In the genomic region with DNA sequence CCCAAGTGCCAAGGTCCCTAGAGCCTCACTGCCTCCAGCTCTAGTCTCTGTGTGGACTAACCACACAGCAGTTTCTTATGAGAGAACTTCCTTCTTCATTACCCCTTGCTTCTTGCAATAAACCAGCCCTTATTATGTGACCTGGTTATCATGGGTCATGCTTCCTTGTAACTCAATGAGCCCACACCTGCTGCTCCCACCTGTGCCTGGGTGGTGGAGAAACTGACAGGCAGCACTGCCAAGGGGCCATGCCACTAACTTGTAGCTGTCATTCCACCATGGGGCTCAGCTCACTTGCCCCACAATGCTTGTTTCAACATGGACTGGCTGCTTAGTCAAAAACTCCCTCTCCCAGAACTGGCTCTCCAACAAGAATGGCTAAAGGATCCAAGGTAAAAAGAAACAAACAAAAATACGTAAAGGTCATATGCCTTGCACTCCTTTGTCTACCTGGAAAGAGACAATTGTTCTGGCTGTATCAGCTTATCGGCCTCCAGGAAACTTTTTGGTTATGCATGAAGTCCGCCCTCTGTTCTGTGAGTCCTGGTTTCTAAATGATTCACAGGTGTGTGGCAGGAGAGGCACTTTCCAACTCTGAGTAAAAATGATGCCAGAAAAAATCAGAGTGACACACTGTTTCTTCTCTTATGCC, we compare ENCODE assay signal across 9 cellular contexts.
DNase-seq lines count a peak whose midpoint lies in the region; ATAC-seq and TF ChIP-seq lines count a peak whose summit lies in the region.
"Had no signal": no experiment of that assay in that cellular context is flagged by ENCODE, and none has a peak within 500 bp of the region (broad histone marks: within the 10 kb centered on the region; RNA-seq: fewer than 3 reads in every experiment).

No MANE protein-coding gene starts in this region.

- peaks cover 44% of the 10 kb centered on the region for H3K4me1 Mint-ChIP-seq in activated T-helper 17 cell treated with anti-CD3 and anti-CD28 coated beads, Interleukin-2, amount 50 U/mL, for 72 hours
- no peaks in the 10 kb centered on the region for H3K4me1 Mint-ChIP-seq in glutamatergic neuron (ENCODE audit: low read depth, unreplicated experiment)

- H3K36me3 Mint-ChIP-seq in activated T-helper 17 cell treated with anti-CD3 and anti-CD28 coated beads, Interleukin-2, amount 50 U/mL, for 72 hours (ENCODE audit: low read depth), result peaks cover 13% of the 10 kb centered on the region
- H3K36me3 Mint-ChIP-seq in glutamatergic neuron (ENCODE audit: unreplicated experiment), result peaks cover 6% of the 10 kb centered on the region

- ATAC-seq in HG03066 (IDR thresholded peaks at IDR 0.05; ENCODE audit: low read depth, unreplicated experiment), result peak; percentile 74
- ATAC-seq in activated T-helper 17 cell treated with anti-CD3 and anti-CD28 coated beads, Interleukin-2, amount 50 U/mL, for 72 hours (replicated peaks), result peak; percentile 68
- ATAC-seq in stimulated activated naive CD8-positive, alpha-beta T cell treated with anti-CD3 and anti-CD28 coated beads, Interleukin-15, Interleukin-2, amounts not matched to agents 100 U/mL and 50 U/mL, for 24 hours, result peak; percentile 71

- H3K27me3 Mint-ChIP-seq in activated T-helper 17 cell treated with anti-CD3 and anti-CD28 coated beads, Interleukin-2, amount 50 U/mL, for 72 hours, result no peaks in the 10 kb centered on the region
- H3K27me3 Mint-ChIP-seq in glutamatergic neuron (ENCODE audit: unreplicated experiment), result no peaks in the 10 kb centered on the region

- no peak for TF ChIP-seq CTCF in glutamatergic neuron (IDR thresholded peaks at IDR 0.05; ENCODE audit: partially characterized antibody, unreplicated experiment)

- peak overlapping the region; percentile 71 for H3K4me3 Mint-ChIP-seq in activated T-helper 17 cell treated with anti-CD3 and anti-CD28 coated beads, Interleukin-2, amount 50 U/mL, for 72 hours
- H3K4me3 Mint-ChIP-seq in glutamatergic neuron (ENCODE audit: unreplicated experiment), result no peak overlapping the region

- H3K9me3 Mint-ChIP-seq in activated T-helper 17 cell treated with anti-CD3 and anti-CD28 coated beads, Interleukin-2, amount 50 U/mL, for 72 hours, result peaks cover 12% of the 10 kb centered on the region
- H3K9me3 Mint-ChIP-seq in glutamatergic neuron (ENCODE audit: unreplicated experiment), result peaks cover 5% of the 10 kb centered on the region

- peak overlapping the region; percentile 100 for H3K27ac Mint-ChIP-seq in activated T-helper 17 cell treated with anti-CD3 and anti-CD28 coated beads, Interleukin-2, amount 50 U/mL, for 72 hours
- H3K27ac Mint-ChIP-seq in glutamatergic neuron (ENCODE audit: unreplicated experiment), result no peak overlapping the region

- intact Hi-C loops in posterior vena cava (cut with DNase I), result no loop called here

- DNase-seq in activated T-cell treated with anti-CD3 and anti-CD28 coated beads for 24 hours (ENCODE audit: low read depth), result peak; percentile 18
- no peak for DNase-seq in activated T-cell treated with anti-CD3 and anti-CD28 coated beads for 4 hours
- DNase-seq in stimulated activated naive CD8-positive, alpha-beta T cell treated with anti-CD3 and anti-CD28 coated beads, Interleukin-15, Interleukin-2, amounts not matched to agents 100 U/mL and 50 U/mL, for 24 hours, result peak; percentile 44
- no peak for DNase-seq in activated gamma-delta T cell (lab: John Stamatoyannopoulos, UW)
- DNase-seq in glutamatergic neuron, result no peak
- DNase-seq in posterior vena cava (ENCODE audit: low spot score), result no peak
- DNase-seq: central memory CD4-positive, alpha-beta T cell had no signal

Comparison
In these comparisons a context has a peak if more than half of its experiments do, and no peak if none do; other contexts are left out.
1. DNase-seq: peak in activated T-cell treated with anti-CD3 and anti-CD28 coated beads for 24 hours (single experiment) and stimulated activated naive CD8-positive, alpha-beta T cell treated with anti-CD3 and anti-CD28 coated beads, Interleukin-15, Interleukin-2, amounts not matched to agents 100 U/mL and 50 U/mL, for 24 hours (single experiment); none in activated T-cell treated with anti-CD3 and anti-CD28 coated beads for 4 hours (single experiment), activated gamma-delta T cell (single experiment), glutamatergic neuron (single experiment) and posterior vena cava (single experiment).
2. Peak in every context shown above with its lines, with median percentiles within 50 percentile points of each other: ATAC-seq.